In genomic region chr12:48288387-48289268, GRCh38 we compare ENCODE assay signal across 17 cellular contexts.
"Had no signal": no experiment of that assay in that cellular context is flagged by ENCODE, and none has a peak within 500 bp of the region (broad histone marks: within the 10 kb centered on the region; RNA-seq: fewer than 3 reads in every experiment).

No MANE protein-coding gene starts in this region.

- H3K4me3 ChIP-seq: coronary artery, heart right ventricle, left ventricle myocardium inferior, lower lobe of right lung, sigmoid colon, skin epidermis, uterus had no signal

- H3K27me3 ChIP-seq: sigmoid colon, uterus had no signal

- FAIRE-seq: islet of Langerhans had no signal

- H3K27ac ChIP-seq: coronary artery, heart right ventricle, left ventricle myocardium inferior, lower lobe of right lung, sigmoid colon, skin epidermis, uterus had no signal

- H3K9me3 ChIP-seq: heart right ventricle, left ventricle myocardium inferior, lower lobe of right lung, sigmoid colon, uterus had no signal

- H3K4me1 ChIP-seq: left ventricle myocardium inferior, lower lobe of right lung, sigmoid colon, uterus had no signal

- H3K36me3 ChIP-seq: heart right ventricle, left ventricle myocardium inferior, lower lobe of right lung, sigmoid colon, uterus had no signal

- DNase-seq: effector CD4-positive, alpha-beta T cell; foreskin melanocyte; heart right ventricle; hypothalamus; kidney glomerular epithelial cell; left ventricle myocardium inferior; lower lobe of right lung; posterior cingulate gyrus; sigmoid colon; stimulated activated CD4-positive, alpha-beta T cell treated with anti-CD3 and anti-CD28 coated beads, Interleukin-2, amount 100 ng/mL, for 48 hours; stimulated activated naive CD4-positive, alpha-beta T cell treated with Interleukin-2 at 50 U/mL for 16 hours; trophoblast cell; uterus had no signal

- ATAC-seq: heart right ventricle; natural killer cell treated with Interleukin-12 subunit alpha and Interleukin-12 subunit beta and Interleukin-15 and Interleukin-18, amount 100 ng/mL, for 72 hours had no signal
